ENCODE assay signal across 1 cellular context in the genomic region with DNA sequence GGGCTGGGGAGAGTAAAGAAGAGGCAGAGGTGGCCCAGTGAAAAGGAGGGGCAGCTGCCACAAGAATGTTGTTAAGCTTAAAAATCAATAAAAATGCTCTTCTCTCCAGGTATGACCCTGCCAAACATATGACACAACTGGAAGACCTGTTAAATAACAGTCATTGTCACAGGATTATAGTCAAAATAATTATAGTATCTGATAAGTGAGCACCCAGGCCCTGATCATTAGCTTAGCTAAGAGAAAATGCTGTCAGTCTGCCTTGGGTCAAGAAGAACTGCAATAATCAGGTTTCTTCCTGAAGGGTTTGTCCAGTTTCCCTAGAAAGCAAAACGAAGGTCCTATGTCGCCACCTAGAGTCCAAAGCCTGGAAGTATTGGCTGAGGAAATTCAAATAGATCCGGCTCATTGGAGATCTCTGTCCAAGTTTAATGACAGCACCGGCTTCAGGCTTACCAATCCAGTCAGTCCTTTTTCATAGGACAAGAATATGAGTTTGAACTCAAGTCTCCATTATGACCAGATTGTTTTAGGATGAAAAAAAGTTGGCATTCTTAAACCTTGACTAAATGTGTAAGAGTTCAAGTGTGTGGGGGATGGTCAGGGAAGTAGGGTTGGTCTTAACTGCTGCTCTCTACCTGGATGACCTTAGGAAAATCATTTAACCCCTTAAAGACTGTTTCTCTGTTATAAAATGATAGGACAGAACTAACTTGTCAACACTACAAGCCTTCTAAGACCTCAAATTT.
TF ChIP-seq lines count a peak whose summit lies in the region.

No MANE protein-coding gene starts in this region.

TF ChIP-seq in HepG2, 621 proteins besides CTCF, POLR2A, EP300 and RAD21 (continued from another document and continues in another):
- TF ChIP-seq MIER3 (CRISPR knock-in tag; IDR thresholded peaks at IDR 0.05; ENCODE audit: borderline replicate concordance) (peak; percentile 57; the same call in 1 of the 2 replicates), ZNF121 (CRISPR knock-in tag; IDR thresholded peaks at IDR 0.05) (no peak), ASH2L (IDR thresholded peaks at IDR 0.05; ENCODE audit: insufficient read length, low read depth, low read length) (peak; percentile 37), CEBPG (CRISPR knock-in tag; IDR thresholded peaks at IDR 0.05) (0 out of 2 replicates have a peak, but pooled peaks have one; percentile 6), SP4 (CRISPR knock-in tag; IDR thresholded peaks at IDR 0.05) (peak; percentile 27; the same call in 1 of the 2 replicates), ISL2 (CRISPR knock-in tag; IDR thresholded peaks at IDR 0.05) (peak; percentile 55; the same call in 1 of the 2 replicates), TBL1XR1 (IDR thresholded peaks at IDR 0.05; ENCODE audit: borderline replicate concordance, low read length, partially characterized antibody) (peak; percentile 98), CHCHD3 (CRISPR knock-in tag; IDR thresholded peaks at IDR 0.05) (no peak), ZNF44 (CRISPR knock-in tag; IDR thresholded peaks at IDR 0.05) (0 out of 2 replicates have a peak, but pooled peaks have one; percentile 63), ZNF709 (CRISPR knock-in tag; IDR thresholded peaks at IDR 0.05) (no peak), ZSCAN9 (CRISPR knock-in tag; IDR thresholded peaks at IDR 0.05; ENCODE audit: borderline replicate concordance) (peak; percentile 35; the same call in 1 of the 2 replicates), ZKSCAN1 (IDR thresholded peaks at IDR 0.05; ENCODE audit: low read length) (no peak), SP2 (CRISPR knock-in tag; IDR thresholded peaks at IDR 0.05) (no peak), MXD4 (CRISPR knock-in tag; IDR thresholded peaks at IDR 0.05) (peak; percentile 58), HNF4A (CRISPR knock-in tag; IDR thresholded peaks at IDR 0.05) (peak; percentile 47), THAP11 (CRISPR knock-in tag; IDR thresholded peaks at IDR 0.05) (peak; percentile 32; the same call in 1 of the 2 replicates), ZNF383 (CRISPR knock-in tag; IDR thresholded peaks at IDR 0.05; ENCODE audit: borderline replicate concordance) (no peak), FOXK1 (CRISPR knock-in tag; IDR thresholded peaks at IDR 0.05; ENCODE audit: borderline replicate concordance, low read depth) (peak; percentile 17; the same call in 1 of the 2 replicates), MEIS2 (CRISPR knock-in tag; IDR thresholded peaks at IDR 0.05) (0 out of 2 replicates have a peak, but pooled peaks have one; percentile 58), GTF2F1 (IDR thresholded peaks at IDR 0.05; ENCODE audit: low read length) (no peak), KMT2A (CRISPR knock-in tag; IDR thresholded peaks at IDR 0.05) (no peak), HOXA7 (CRISPR knock-in tag; IDR thresholded peaks at IDR 0.05) (no peak), XRCC5 (optimal IDR thresholded peaks at IDR 0.05; ENCODE audit: low read length) (peak; percentile 66), HMG20B (CRISPR knock-in tag; conservative IDR thresholded peaks at IDR 0.05) (0 out of 2 replicates have a peak, but pooled peaks have one; percentile 47), ZFAT (CRISPR knock-in tag; conservative IDR thresholded peaks at IDR 0.05) (0 out of 2 replicates have a peak, but pooled peaks have one; percentile 59), GATAD2A (CRISPR knock-in tag; IDR thresholded peaks at IDR 0.05) (peak; percentile 51; the same call in 1 of the 2 replicates), ZNF605 (CRISPR knock-in tag; IDR thresholded peaks at IDR 0.05) (no peak), ZNF205 (CRISPR knock-in tag; IDR thresholded peaks at IDR 0.05) (peak; percentile 70; the same call in 1 of the 2 replicates), ZNF331 (CRISPR knock-in tag; IDR thresholded peaks at IDR 0.05) (peak; percentile 43; the same call in 1 of the 2 replicates), HOXA5 (CRISPR knock-in tag; IDR thresholded peaks at IDR 0.05) (peak; percentile 78; the same call in 1 of the 2 replicates), ZBTB1 (CRISPR knock-in tag; IDR thresholded peaks at IDR 0.05; ENCODE audit: borderline replicate concordance) (no peak), MTA3 (CRISPR knock-in tag; IDR thresholded peaks at IDR 0.05) (no peak), ZNF382 (CRISPR knock-in tag; IDR thresholded peaks at IDR 0.05; ENCODE audit: borderline replicate concordance) (no peak), ZNF773 (CRISPR knock-in tag; IDR thresholded peaks at IDR 0.05; ENCODE audit: borderline replicate concordance) (no peak), ZNF564 (CRISPR knock-in tag; IDR thresholded peaks at IDR 0.05) (no peak), NFATC3 (CRISPR knock-in tag; IDR thresholded peaks at IDR 0.05) (0 out of 2 replicates have a peak, but pooled peaks have one; percentile 30), ZSCAN30 (CRISPR knock-in tag; IDR thresholded peaks at IDR 0.05) (no peak), JARID2 (CRISPR knock-in tag; IDR thresholded peaks at IDR 0.05; ENCODE audit: insufficient replicate concordance) (peak; percentile 40), ZNF614 (CRISPR knock-in tag; IDR thresholded peaks at IDR 0.05; ENCODE audit: borderline replicate concordance) (peak; percentile 52; the same call in 1 of the 2 replicates)
- TF ChIP-seq, protein P1, sequence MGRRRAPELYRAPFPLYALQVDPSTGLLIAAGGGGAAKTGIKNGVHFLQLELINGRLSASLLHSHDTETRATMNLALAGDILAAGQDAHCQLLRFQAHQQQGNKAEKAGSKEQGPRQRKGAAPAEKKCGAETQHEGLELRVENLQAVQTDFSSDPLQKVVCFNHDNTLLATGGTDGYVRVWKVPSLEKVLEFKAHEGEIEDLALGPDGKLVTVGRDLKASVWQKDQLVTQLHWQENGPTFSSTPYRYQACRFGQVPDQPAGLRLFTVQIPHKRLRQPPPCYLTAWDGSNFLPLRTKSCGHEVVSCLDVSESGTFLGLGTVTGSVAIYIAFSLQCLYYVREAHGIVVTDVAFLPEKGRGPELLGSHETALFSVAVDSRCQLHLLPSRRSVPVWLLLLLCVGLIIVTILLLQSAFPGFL (CRISPR knock-in tag; IDR thresholded peaks at IDR 0.05): no peak
- TF ChIP-seq, protein P2, sequence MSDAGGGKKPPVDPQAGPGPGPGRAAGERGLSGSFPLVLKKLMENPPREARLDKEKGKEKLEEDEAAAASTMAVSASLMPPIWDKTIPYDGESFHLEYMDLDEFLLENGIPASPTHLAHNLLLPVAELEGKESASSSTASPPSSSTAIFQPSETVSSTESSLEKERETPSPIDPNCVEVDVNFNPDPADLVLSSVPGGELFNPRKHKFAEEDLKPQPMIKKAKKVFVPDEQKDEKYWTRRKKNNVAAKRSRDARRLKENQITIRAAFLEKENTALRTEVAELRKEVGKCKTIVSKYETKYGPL (CRISPR knock-in tag; IDR thresholded peaks at IDR 0.05): no peak; the same call in 1 of the 2 replicates
- TF ChIP-seq, protein P3, sequence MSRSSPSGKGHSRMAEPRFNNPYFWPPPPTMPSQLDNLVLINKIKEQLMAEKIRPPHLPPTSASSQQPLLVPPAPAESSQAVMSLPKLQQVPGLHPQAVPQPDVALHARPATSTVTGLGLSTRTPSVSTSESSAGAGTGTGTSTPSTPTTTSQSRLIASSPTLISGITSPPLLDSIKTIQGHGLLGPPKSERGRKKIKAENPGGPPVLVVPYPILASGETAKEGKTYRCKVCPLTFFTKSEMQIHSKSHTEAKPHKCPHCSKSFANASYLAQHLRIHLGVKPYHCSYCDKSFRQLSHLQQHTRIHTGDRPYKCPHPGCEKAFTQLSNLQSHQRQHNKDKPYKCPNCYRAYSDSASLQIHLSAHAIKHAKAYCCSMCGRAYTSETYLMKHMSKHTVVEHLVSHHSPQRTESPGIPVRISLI (CRISPR knock-in tag; IDR thresholded peaks at IDR 0.05; ENCODE audit: borderline replicate concordance): peak; percentile 48; the same call in 1 of the 2 replicates
- TF ChIP-seq, protein P4, sequence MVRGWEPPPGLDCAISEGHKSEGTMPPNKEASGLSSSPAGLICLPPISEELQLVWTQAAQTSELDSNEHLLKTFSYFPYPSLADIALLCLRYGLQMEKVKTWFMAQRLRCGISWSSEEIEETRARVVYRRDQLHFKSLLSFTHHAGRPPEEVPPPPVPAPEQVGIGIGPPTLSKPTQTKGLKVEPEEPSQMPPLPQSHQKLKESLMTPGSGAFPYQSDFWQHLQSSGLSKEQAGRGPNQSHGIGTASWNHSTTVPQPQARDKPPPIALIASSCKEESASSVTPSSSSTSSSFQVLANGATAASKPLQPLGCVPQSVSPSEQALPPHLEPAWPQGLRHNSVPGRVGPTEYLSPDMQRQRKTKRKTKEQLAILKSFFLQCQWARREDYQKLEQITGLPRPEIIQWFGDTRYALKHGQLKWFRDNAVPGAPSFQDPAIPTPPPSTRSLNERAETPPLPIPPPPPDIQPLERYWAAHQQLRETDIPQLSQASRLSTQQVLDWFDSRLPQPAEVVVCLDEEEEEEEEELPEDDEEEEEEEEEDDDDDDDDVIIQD (CRISPR knock-in tag; IDR thresholded peaks at IDR 0.05; ENCODE audit: low read depth): peak; percentile 74; the same call in 1 of the 2 replicates
- TF ChIP-seq, protein P5, sequence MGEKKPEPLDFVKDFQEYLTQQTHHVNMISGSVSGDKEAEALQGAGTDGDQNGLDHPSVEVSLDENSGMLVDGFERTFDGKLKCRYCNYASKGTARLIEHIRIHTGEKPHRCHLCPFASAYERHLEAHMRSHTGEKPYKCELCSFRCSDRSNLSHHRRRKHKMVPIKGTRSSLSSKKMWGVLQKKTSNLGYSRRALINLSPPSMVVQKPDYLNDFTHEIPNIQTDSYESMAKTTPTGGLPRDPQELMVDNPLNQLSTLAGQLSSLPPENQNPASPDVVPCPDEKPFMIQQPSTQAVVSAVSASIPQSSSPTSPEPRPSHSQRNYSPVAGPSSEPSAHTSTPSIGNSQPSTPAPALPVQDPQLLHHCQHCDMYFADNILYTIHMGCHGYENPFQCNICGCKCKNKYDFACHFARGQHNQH (CRISPR knock-in tag; IDR thresholded peaks at IDR 0.05): no peak
- TF ChIP-seq, protein P6, sequence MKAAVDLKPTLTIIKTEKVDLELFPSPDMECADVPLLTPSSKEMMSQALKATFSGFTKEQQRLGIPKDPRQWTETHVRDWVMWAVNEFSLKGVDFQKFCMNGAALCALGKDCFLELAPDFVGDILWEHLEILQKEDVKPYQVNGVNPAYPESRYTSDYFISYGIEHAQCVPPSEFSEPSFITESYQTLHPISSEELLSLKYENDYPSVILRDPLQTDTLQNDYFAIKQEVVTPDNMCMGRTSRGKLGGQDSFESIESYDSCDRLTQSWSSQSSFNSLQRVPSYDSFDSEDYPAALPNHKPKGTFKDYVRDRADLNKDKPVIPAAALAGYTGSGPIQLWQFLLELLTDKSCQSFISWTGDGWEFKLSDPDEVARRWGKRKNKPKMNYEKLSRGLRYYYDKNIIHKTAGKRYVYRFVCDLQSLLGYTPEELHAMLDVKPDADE (CRISPR knock-in tag; IDR thresholded peaks at IDR 0.05): peak; percentile 63; the same call in 1 of the 2 replicates
- TF ChIP-seq, protein P7, sequence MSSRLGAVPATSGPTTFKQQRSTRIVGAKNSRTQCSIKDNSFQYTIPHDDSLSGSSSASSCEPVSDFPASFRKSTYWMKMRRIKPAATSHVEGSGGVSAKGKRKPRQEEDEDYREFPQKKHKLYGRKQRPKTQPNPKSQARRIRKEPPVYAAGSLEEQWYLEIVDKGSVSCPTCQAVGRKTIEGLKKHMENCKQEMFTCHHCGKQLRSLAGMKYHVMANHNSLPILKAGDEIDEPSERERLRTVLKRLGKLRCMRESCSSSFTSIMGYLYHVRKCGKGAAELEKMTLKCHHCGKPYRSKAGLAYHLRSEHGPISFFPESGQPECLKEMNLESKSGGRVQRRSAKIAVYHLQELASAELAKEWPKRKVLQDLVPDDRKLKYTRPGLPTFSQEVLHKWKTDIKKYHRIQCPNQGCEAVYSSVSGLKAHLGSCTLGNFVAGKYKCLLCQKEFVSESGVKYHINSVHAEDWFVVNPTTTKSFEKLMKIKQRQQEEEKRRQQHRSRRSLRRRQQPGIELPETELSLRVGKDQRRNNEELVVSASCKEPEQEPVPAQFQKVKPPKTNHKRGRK (CRISPR knock-in tag; IDR thresholded peaks at IDR 0.05): no peak
- TF ChIP-seq, protein P8, sequence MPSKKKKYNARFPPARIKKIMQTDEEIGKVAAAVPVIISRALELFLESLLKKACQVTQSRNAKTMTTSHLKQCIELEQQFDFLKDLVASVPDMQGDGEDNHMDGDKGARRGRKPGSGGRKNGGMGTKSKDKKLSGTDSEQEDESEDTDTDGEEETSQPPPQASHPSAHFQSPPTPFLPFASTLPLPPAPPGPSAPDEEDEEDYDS (CRISPR knock-in tag; IDR thresholded peaks at IDR 0.05): 0 out of 2 replicates have a peak, but pooled peaks have one; percentile 12
- TF ChIP-seq, protein P9, sequence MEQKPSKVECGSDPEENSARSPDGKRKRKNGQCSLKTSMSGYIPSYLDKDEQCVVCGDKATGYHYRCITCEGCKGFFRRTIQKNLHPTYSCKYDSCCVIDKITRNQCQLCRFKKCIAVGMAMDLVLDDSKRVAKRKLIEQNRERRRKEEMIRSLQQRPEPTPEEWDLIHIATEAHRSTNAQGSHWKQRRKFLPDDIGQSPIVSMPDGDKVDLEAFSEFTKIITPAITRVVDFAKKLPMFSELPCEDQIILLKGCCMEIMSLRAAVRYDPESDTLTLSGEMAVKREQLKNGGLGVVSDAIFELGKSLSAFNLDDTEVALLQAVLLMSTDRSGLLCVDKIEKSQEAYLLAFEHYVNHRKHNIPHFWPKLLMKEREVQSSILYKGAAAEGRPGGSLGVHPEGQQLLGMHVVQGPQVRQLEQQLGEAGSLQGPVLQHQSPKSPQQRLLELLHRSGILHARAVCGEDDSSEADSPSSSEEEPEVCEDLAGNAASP (CRISPR knock-in tag; IDR thresholded peaks at IDR 0.05; ENCODE audit: borderline replicate concordance): peak; percentile 57; the same call in 1 of the 2 replicates
- TF ChIP-seq, protein P10, sequence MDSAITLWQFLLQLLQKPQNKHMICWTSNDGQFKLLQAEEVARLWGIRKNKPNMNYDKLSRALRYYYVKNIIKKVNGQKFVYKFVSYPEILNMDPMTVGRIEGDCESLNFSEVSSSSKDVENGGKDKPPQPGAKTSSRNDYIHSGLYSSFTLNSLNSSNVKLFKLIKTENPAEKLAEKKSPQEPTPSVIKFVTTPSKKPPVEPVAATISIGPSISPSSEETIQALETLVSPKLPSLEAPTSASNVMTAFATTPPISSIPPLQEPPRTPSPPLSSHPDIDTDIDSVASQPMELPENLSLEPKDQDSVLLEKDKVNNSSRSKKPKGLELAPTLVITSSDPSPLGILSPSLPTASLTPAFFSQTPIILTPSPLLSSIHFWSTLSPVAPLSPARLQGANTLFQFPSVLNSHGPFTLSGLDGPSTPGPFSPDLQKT (CRISPR knock-in tag; IDR thresholded peaks at IDR 0.05; ENCODE audit: borderline replicate concordance): no peak
- TF ChIP-seq, protein P11, sequence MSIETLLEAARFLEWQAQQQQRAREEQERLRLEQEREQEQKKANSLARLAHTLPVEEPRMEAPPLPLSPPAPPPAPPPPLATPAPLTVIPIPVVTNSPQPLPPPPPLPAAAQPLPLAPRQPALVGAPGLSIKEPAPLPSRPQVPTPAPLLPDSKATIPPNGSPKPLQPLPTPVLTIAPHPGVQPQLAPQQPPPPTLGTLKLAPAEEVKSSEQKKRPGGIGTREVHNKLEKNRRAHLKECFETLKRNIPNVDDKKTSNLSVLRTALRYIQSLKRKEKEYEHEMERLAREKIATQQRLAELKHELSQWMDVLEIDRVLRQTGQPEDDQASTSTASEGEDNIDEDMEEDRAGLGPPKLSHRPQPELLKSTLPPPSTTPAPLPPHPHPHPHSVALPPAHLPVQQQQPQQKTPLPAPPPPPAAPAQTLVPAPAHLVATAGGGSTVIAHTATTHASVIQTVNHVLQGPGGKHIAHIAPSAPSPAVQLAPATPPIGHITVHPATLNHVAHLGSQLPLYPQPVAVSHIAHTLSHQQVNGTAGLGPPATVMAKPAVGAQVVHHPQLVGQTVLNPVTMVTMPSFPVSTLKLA (IDR thresholded peaks at IDR 0.05): no peak
